In the genomic region with DNA sequence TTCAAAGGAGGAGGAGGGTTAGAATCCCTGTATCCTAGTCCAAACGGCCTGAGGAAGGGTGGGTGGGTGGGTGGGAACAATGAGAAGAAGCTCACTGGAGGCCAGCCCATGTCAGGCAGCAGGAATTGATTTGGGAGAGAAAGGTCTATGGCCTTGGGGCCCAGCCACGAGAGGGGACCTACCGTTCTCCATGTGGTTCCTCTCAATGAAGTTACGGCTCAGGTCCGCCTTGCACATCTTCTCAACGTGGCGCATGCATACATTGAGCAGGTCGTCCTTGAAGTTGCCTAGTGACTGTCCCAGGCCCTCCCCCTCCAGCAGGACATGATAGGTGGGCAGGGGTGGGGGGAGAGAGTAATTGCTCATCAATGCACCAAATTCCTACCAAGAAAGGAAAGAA, we compare ENCODE assay signal across 15 cellular contexts. TPM values are rescaled to one million over a fixed set of nuclear protein-coding genes. Genes with fewer than 3 reads are reported as not detected.
A peak's percentile ranks its signal among the peaks of the same experiment; 100 is the strongest.
DNase-seq lines count a peak whose midpoint lies in the region; ATAC-seq and TF ChIP-seq lines count a peak whose summit lies in the region.
"Had no signal": no experiment of that assay in that cellular context is flagged by ENCODE, and none has a peak within 500 bp of the region (broad histone marks: within the 10 kb centered on the region; RNA-seq: fewer than 3 reads in every experiment).

No MANE protein-coding gene starts in this region.

- no peak overlapping the region for H3K4me3 Mint-ChIP-seq in GM23338
- H3K4me3 Mint-ChIP-seq: CD4-positive, alpha-beta memory T cell had no signal

- peak overlapping the region; percentile 67 for H3K9ac ChIP-seq in neural cell (ENCODE audit: low read length)
- H3K9ac ChIP-seq: GM23248 had no signal

- 0 out of 3 replicates have a peak, but pooled peaks cover 2% of the 10 kb centered on the region for H3K4me1 Mint-ChIP-seq in GM23338
- H3K4me1 Mint-ChIP-seq: CD4-positive, alpha-beta memory T cell had no signal

- TF ChIP-seq RAD21 in neural cell (conservative IDR thresholded peaks at IDR 0.05), result no peak

- H3K27ac Mint-ChIP-seq in GM23338, result no peak overlapping the region
- H3K27ac Mint-ChIP-seq: CD4-positive, alpha-beta memory T cell had no signal

- no peaks in the 10 kb centered on the region for H3K9me2 ChIP-seq in PC-9 (ENCODE audit: insufficient read depth)
- no peaks in the 10 kb centered on the region for H3K9me2 ChIP-seq in neural cell (ENCODE audit: insufficient read depth, low read length)
- no peaks in the 10 kb centered on the region for H3K9me2 ChIP-seq in GM23338 (ENCODE audit: insufficient read depth)

- no TSS peak for BruUV-seq in PC-9 (replicated peaks; lab: Mats Ljungman, UMichigan)

- no peak for ATAC-seq in upper lobe of right lung
- ATAC-seq in GM23338, result no peak
- ATAC-seq in GM21423 (IDR thresholded peaks at IDR 0.05; ENCODE audit: unreplicated experiment), result no peak

- no peaks in the 10 kb centered on the region for H3K36me3 Mint-ChIP-seq in GM23338 (ENCODE audit: low read depth)
- H3K36me3 Mint-ChIP-seq: CD4-positive, alpha-beta memory T cell had no signal

- H2AFZ ChIP-seq in PC-9 (no peak overlapping the region), neural cell (ENCODE audit: low read depth, low read length) (no peak overlapping the region), GM23338 (no peak overlapping the region)
- H2AFZ ChIP-seq: GM23248 had no signal

- POLR2A ChIA-PET in PC-9 (lab: Charles Lee; ENCODE audit: unreplicated experiment), result interaction anchor here (0.6 to 0.9 kb wide), 6 partner anchors 13 to 1144 kb away, joined by 3 to 9 read pairs (median 5); no protein-coding TSS in a partner anchor

- H4K20me1 ChIP-seq in PC-9 (ENCODE audit: insufficient read depth) (no peaks in the 10 kb centered on the region), neural cell (ENCODE audit: insufficient read depth) (no peaks in the 10 kb centered on the region), GM23338 (replicated peaks; ENCODE audit: insufficient read depth) (no peaks in the 10 kb centered on the region)

- TF ChIP-seq CTCF in PC-9 (conservative IDR thresholded peaks at IDR 0.05), result no peak
- no peak for TF ChIP-seq CTCF in neural cell (IDR thresholded peaks at IDR 0.05; ENCODE audit: poor library complexity, severe bottlenecking)
- TF ChIP-seq CTCF in upper lobe of right lung (IDR thresholded peaks at IDR 0.05), result no peak
- no peak for TF ChIP-seq CTCF in GM23338 (conservative IDR thresholded peaks at IDR 0.05; ENCODE audit: low read depth in 2 of 2)

- H3F3A ChIP-seq in PC-9 (ENCODE audit: insufficient read depth, low read depth) (peaks cover 44% of the 10 kb centered on the region), neural cell (ENCODE audit: insufficient read depth, low read length, poor library complexity, severe bottlenecking) (peaks cover 4% of the 10 kb centered on the region), GM23338 (replicated peaks; ENCODE audit: low read depth) (no peaks in the 10 kb centered on the region)

- no peak for DNase-seq in PC-9
- DNase-seq in epithelial cell of prostate (ENCODE audit: low read depth, low spot score), result no peak
- DNase-seq in upper lobe of right lung, result peak; percentile 31
- DNase-seq in GM23338 (ENCODE audit: low spot score), result no peak
- DNase-seq in Kasumi-1 (lab: John Stamatoyannopoulos, UW), result no peak
- DNase-seq: CD4-positive, alpha-beta memory T cell; DMS79; H7 had no signal

- peaks cover 2% of the 10 kb centered on the region; the same call in 2 of the 3 replicates for H3K9me3 Mint-ChIP-seq in GM23338

- no peak for TF ChIP-seq EP300 in neural cell (conservative IDR thresholded peaks at IDR 0.05; ENCODE audit: poor library complexity, severe bottlenecking)

- H3K36me3 ChIP-seq in PC-9 (ENCODE audit: low read depth) (0 out of 2 replicates have a peak, but pooled peaks cover 9% of the 10 kb centered on the region), neural cell (ENCODE audit: insufficient read depth, low read length) (no peaks in the 10 kb centered on the region), upper lobe of right lung (no peaks in the 10 kb centered on the region), GM23338 (ENCODE audit: insufficient read depth) (no peaks in the 10 kb centered on the region)
- H3K36me3 ChIP-seq: BE2C had no signal

- H3K27ac ChIP-seq in PC-9, result peak overlapping the region; percentile 98; the same call in 1 of the 2 replicates
- H3K27ac ChIP-seq in epithelial cell of prostate, result peak overlapping the region; percentile 97
- peak overlapping the region; percentile 92 for H3K27ac ChIP-seq in neural cell (ENCODE audit: low read length)
- no peak overlapping the region for H3K27ac ChIP-seq in upper lobe of right lung
- no peak overlapping the region for H3K27ac ChIP-seq in GM23338 (ENCODE audit: low read depth)
- H3K27ac ChIP-seq: C4-2B, GM23248 had no signal

- CTCF ChIA-PET in PC-9 (lab: Charles Lee), result interaction anchor here (0.9 kb wide), 1 partner anchor 12 kb away, joined by 3 read pairs; the partner anchor contains the start of gene TRIM29

- H3K79me2 ChIP-seq in PC-9 (ENCODE audit: low read depth), result 0 out of 2 replicates have a peak, but pooled peaks cover 2% of the 10 kb centered on the region
- no peaks in the 10 kb centered on the region for H3K79me2 ChIP-seq in neural cell (replicated peaks; ENCODE audit: insufficient read depth, low read length)
- no peaks in the 10 kb centered on the region for H3K79me2 ChIP-seq in GM23338 (replicated peaks; ENCODE audit: insufficient read depth)

- H3K9me3 ChIP-seq in PC-9 (ENCODE audit: insufficient read depth, low read depth), result no peaks in the 10 kb centered on the region; the same call in 1 of the 2 replicates
- H3K9me3 ChIP-seq in neural cell (ENCODE audit: low read length), result no peaks in the 10 kb centered on the region
- H3K9me3 ChIP-seq in upper lobe of right lung, result no peaks in the 10 kb centered on the region
- H3K9me3 ChIP-seq: BE2C had no signal

- H3K4me3 ChIP-seq in PC-9, result no peak overlapping the region
- no peak overlapping the region for H3K4me3 ChIP-seq in neural cell (ENCODE audit: low read length)
- no peak overlapping the region for H3K4me3 ChIP-seq in upper lobe of right lung
- H3K4me3 ChIP-seq in GM23338, result no peak overlapping the region
- H3K4me3 ChIP-seq: GM12878, GM23248 had no signal

- intact Hi-C loops in PC-9 (cut with micrococcal nuclease; ENCODE audit: unreplicated experiment) (loop anchor here (1.0 to 10.0 kb wide), 3 partner anchors 13 to 761 kb away; partner anchors contain the start of gene TRIM29), upper lobe of right lung (cut with DNase I) (no loop called here)

- peaks cover 15% of the 10 kb centered on the region for H3K27me3 Mint-ChIP-seq in GM23338 (ENCODE audit: insufficient read depth, low read depth, poor library complexity)

- H3K4me2 ChIP-seq in PC-9 (no peak overlapping the region; the same call in 1 of the 2 replicates), neural cell (ENCODE audit: low read length) (no peak overlapping the region), GM23338 (no peak overlapping the region)

- H3K27me3 ChIP-seq in PC-9 (ENCODE audit: insufficient read depth, low read depth) (no peaks in the 10 kb centered on the region), neural cell (ENCODE audit: insufficient read depth, low read depth, low read length) (no peaks in the 10 kb centered on the region), upper lobe of right lung (no peaks in the 10 kb centered on the region), GM23338 (ENCODE audit: insufficient read depth) (no peaks in the 10 kb centered on the region)
- H3K27me3 ChIP-seq: BE2C had no signal

- peaks cover 53% of the 10 kb centered on the region for H3K4me1 ChIP-seq in PC-9 (replicated peaks; ENCODE audit: insufficient read depth)
- H3K4me1 ChIP-seq in upper lobe of right lung, result no peaks in the 10 kb centered on the region
- H3K4me1 ChIP-seq in GM23338 (ENCODE audit: insufficient read depth), result no peaks in the 10 kb centered on the region

TF ChIP-seq in neural cell, 6 proteins besides CTCF, POLR2A, EP300 and RAD21 (continues in another document):
- no peak for TF ChIP-seq POLR2AphosphoS5 (IDR thresholded peaks at IDR 0.05)
- no peak for TF ChIP-seq SMC3 (conservative IDR thresholded peaks at IDR 0.05; ENCODE audit: poor library complexity)
- TF ChIP-seq EZH2 (IDR thresholded peaks at IDR 0.05; ENCODE audit: borderline replicate concordance, insufficient read depth, low read length, poor library complexity, severe bottlenecking), result no peak
- no peak for TF ChIP-seq MXI1 (conservative IDR thresholded peaks at IDR 0.05; ENCODE audit: poor library complexity, severe bottlenecking)

TF ChIP-seq in GM23338, 12 proteins besides CTCF, POLR2A, EP300 and RAD21 (continues in another document):
- TF ChIP-seq ETS1 (IDR thresholded peaks at IDR 0.05), result no peak
- TF ChIP-seq JUNB (IDR thresholded peaks at IDR 0.05; ENCODE audit: unreplicated experiment), result no peak

RNA-seq across cellular contexts. Expression of gene TRIM29, which starts 12.4 kb away (rescaled TPM):
- total RNA-seq in PC-9 (2021), result 208 and 293 TPM in 2 replicates
- polyA plus RNA-seq in neural cell, result 0.56 and 0.82 TPM in 2 replicates
- 0.49 and 0.81 TPM in 2 replicates for polyA minus RNA-seq in neural cell
- total RNA-seq in upper lobe of right lung, result 3.4 TPM
- 0.16 and 0.28 TPM in 2 replicates for total RNA-seq in GM23338 (2014; rRNA removed; shearing (Covaris generic))
- not detected in 2 replicates for polyA plus RNA-seq in GM23338 (2016; fragmentation: Nextera tagmentation; extraction: Ambion mirVana)
- total RNA-seq: CD4-positive, alpha-beta memory T cell; G401; GM12878; GM23248 had no signal
- polyA plus RNA-seq: CD4-positive, alpha-beta memory T cell had no signal

Comparison
In these comparisons a context has a peak if more than half of its experiments do, and no peak if none do; other contexts are left out.
1. H3K27ac ChIP-seq: peak in PC-9 (single experiment), epithelial cell of prostate (single experiment) and neural cell (single experiment); none in upper lobe of right lung (single experiment) and GM23338 (single experiment).
2. RNA of gene TRIM29, which starts 12.4 kb away (total RNA-seq): 208 to 293 TPM in PC-9; 3.4 TPM in upper lobe of right lung (single experiment) and 0.16 to 0.28 TPM in GM23338; every median in the first group is over 10 times any median in the second.